Comparison of ENCODE assay signal across 8 cellular contexts in genomic region chr13:102394158-102395053, GRCh38. TPM values are rescaled to one million over a fixed set of nuclear protein-coding genes. Genes with fewer than 3 reads are reported as not detected.
DNase-seq lines count a peak whose midpoint lies in the region; ATAC-seq and TF ChIP-seq lines count a peak whose summit lies in the region.

No MANE protein-coding gene starts in this region.

- intact Hi-C loops in activated naive CD4-positive, alpha-beta T cell treated with anti-CD3 and anti-CD28 coated beads for 36 hours (cut with micrococcal nuclease): loop anchor here (1.0 to 10.0 kb wide), 8 partner anchors 8 to 1720 kb away; partner anchors contain the start of genes FGF14, TEX30, TMTC4 and TPP2

- H3K9ac ChIP-seq in subcutaneous abdominal adipose tissue (ENCODE audit: low read length in 5 of 5): peak overlapping the region; percentile 31 to 83 (median 70)

- H3K36me3 Mint-ChIP-seq in activated naive CD4-positive, alpha-beta T cell treated with anti-CD3 and anti-CD28 coated beads for 36 hours (ENCODE audit: low read depth): peaks cover 1% of the 10 kb centered on the region

- peaks cover 3% of the 10 kb centered on the region for H3K9me3 Mint-ChIP-seq in activated naive CD4-positive, alpha-beta T cell treated with anti-CD3 and anti-CD28 coated beads for 36 hours

- H3K36me3 ChIP-seq in neutrophil: no peaks in the 10 kb centered on the region
- no peaks in the 10 kb centered on the region for H3K36me3 ChIP-seq in subcutaneous abdominal adipose tissue (ENCODE audit: control insufficient read depth in 5 of 5, insufficient read depth in 5 of 5, low read length in 5 of 5)

- peak overlapping the region; percentile 69 for H3K27ac Mint-ChIP-seq in activated naive CD4-positive, alpha-beta T cell treated with anti-CD3 and anti-CD28 coated beads for 36 hours

- peaks cover 6 to 8% of the 10 kb centered on the region in 2 experiments for H3K4me1 ChIP-seq in neutrophil (ENCODE audit: control insufficient read depth in 1 of 2, insufficient read depth in 1 of 2, low read depth in 1 of 2, low read length in 1 of 2)
- peaks cover 0 to 17% (median 15%) of the 10 kb centered on the region in 5 donors for H3K4me1 ChIP-seq in subcutaneous abdominal adipose tissue (ENCODE audit: control insufficient read depth in 5 of 5, insufficient read depth in 5 of 5, low read length in 5 of 5)

- no peak overlapping the region for H3K27ac ChIP-seq in neutrophil
- H3K27ac ChIP-seq in subcutaneous abdominal adipose tissue (ENCODE audit: low read depth, low read length): peak overlapping the region; percentile 75

- no peak for TF ChIP-seq CTCF in neutrophil (IDR thresholded peaks at IDR 0.05)

- DNase-seq in COLO668 (lab: John Stamatoyannopoulos, UW; ENCODE audit: unreplicated experiment) (peak; percentile 100), HUDEP-2 (lab: John Stamatoyannopoulos, UW; ENCODE audit: unreplicated experiment in 76 of 76) (peak; percentile 14 to 93 (median 88)), RPMI8226 (peak; percentile 83), glomerular endothelial cell (ENCODE audit: extremely low read depth, low read depth, low spot score) (peak; percentile 18)
- DNase-seq in activated naive CD4-positive, alpha-beta T cell treated with anti-CD3 and anti-CD28 coated beads for 36 hours: peak; percentile 97

- peak overlapping the region; percentile 79 for H3K4me3 Mint-ChIP-seq in activated naive CD4-positive, alpha-beta T cell treated with anti-CD3 and anti-CD28 coated beads for 36 hours

- no peaks in the 10 kb centered on the region for H3K9me3 ChIP-seq in neutrophil
- no peaks in the 10 kb centered on the region for H3K9me3 ChIP-seq in subcutaneous abdominal adipose tissue (ENCODE audit: control insufficient read depth in 5 of 5, low read length in 5 of 5)

- H3K4me1 Mint-ChIP-seq in activated naive CD4-positive, alpha-beta T cell treated with anti-CD3 and anti-CD28 coated beads for 36 hours (ENCODE audit: low read depth): peaks cover 17% of the 10 kb centered on the region

- peaks cover 71% of the 10 kb centered on the region for H3K27me3 ChIP-seq in neutrophil
- H3K27me3 ChIP-seq in subcutaneous abdominal adipose tissue (ENCODE audit: control insufficient read depth in 5 of 5, insufficient read depth in 4 of 5, low read length in 5 of 5): peaks cover 0 to 3% (median under 1%) of the 10 kb centered on the region in 5 donors

- peaks cover 16% of the 10 kb centered on the region for H3K27me3 Mint-ChIP-seq in activated naive CD4-positive, alpha-beta T cell treated with anti-CD3 and anti-CD28 coated beads for 36 hours (ENCODE audit: low read depth)

- H3K4me3 ChIP-seq in neutrophil (ENCODE audit: low read depth in 1 of 2, low read length in 1 of 2) (peak overlapping the region; percentile 55 to 61), subcutaneous abdominal adipose tissue (ENCODE audit: low read depth in 1 of 5, low read length in 5 of 5) (peak overlapping the region; percentile 67 to 94 (median 84))

- ATAC-seq in GM21360 (IDR thresholded peaks at IDR 0.05; ENCODE audit: unreplicated experiment): peak; percentile 96

- CTCF ChIA-PET in activated naive CD4-positive, alpha-beta T cell treated with anti-CD3 and anti-CD28 coated beads for 36 hours (lab: Charles Lee): interaction anchor here (0.7 kb wide), 2 partner anchors 63 to 160 kb away, joined by 3 to 4 read pairs; no protein-coding TSS in a partner anchor

RNA-seq across cellular contexts. Expression of gene FGF14, which starts 7.4 kb away (rescaled TPM):
- total RNA-seq in activated naive CD4-positive, alpha-beta T cell treated with anti-CD3 and anti-CD28 coated beads for 36 hours: not detected
- total RNA-seq in glomerular endothelial cell: 0.06 TPM in 1 of 2 replicates, not detected in the other

Comparison
In these comparisons a context has a peak if more than half of its experiments do, and no peak if none do; other contexts are left out.
1. DNase-seq: peak in every context shown above with its lines; median percentile 100 in COLO668; 97 in activated naive CD4-positive, alpha-beta T cell treated with anti-CD3 and anti-CD28 coated beads for 36 hours; 88 in HUDEP-2; 83 in RPMI8226; 18 in glomerular endothelial cell.